Comparison of ENCODE assay signal across 1 cellular context in the genomic region with DNA sequence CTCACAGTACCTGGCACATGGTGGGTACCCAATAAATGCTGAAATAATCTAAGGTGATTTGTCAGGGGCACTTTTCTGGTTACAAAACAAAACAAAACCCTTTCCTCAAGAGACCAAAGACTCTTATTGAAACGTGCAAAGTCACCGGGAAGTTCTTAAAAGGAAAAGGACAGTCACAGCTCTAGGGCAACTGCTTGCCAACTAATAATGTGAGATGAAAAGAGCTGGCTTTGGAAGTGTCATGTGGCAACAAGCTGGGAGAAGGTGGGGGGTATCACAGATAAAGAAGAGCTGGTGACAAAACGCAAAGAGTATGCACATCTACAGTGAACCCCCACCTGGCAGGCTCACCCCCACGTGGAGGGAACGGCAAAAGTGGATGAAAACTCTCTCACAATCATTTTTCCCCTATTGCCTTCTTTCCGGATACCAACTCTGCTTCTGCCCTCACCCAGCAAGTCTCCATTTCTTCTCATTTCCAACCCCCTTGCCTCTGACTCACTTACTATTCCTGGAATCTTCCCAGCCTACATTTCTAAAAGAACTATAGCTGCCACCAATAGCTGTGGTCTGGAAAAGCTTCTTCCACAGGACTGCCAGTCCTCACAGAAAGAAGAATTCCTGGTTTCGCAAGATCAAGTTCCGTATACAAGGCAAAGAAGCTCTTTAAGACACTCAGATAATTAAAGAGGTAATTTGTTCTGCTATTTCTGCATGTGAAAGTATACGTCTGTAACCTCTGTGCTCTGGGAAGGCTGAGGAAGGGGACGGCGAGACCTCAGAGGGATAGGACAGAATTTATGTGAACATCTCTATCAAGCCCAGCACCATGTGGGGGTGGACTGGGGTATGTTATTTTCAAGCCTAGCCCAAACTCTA.
TF ChIP-seq lines count a peak whose summit lies in the region.

No MANE protein-coding gene starts in this region.

TF ChIP-seq in HepG2, 621 proteins besides CTCF, POLR2A, EP300 and RAD21:
- TF ChIP-seq KDM5A (IDR thresholded peaks at IDR 0.05; ENCODE audit: borderline replicate concordance, low read length) (no peak), NFYC (CRISPR knock-in tag; IDR thresholded peaks at IDR 0.05) (no peak), KAT7 (CRISPR knock-in tag; IDR thresholded peaks at IDR 0.05; ENCODE audit: borderline replicate concordance) (no peak), CAMTA2 (CRISPR knock-in tag; IDR thresholded peaks at IDR 0.05; ENCODE audit: borderline replicate concordance) (no peak), ZNF451 (CRISPR knock-in tag; IDR thresholded peaks at IDR 0.05) (no peak), HMG20A (CRISPR knock-in tag; IDR thresholded peaks at IDR 0.05; ENCODE audit: borderline replicate concordance) (no peak), NFIB (CRISPR knock-in tag; IDR thresholded peaks at IDR 0.05; ENCODE audit: borderline replicate concordance) (no peak), ZNF3 (CRISPR knock-in tag; IDR thresholded peaks at IDR 0.05) (no peak), ZFP41 (CRISPR knock-in tag; IDR thresholded peaks at IDR 0.05; ENCODE audit: borderline replicate concordance) (no peak), ZNF333 (CRISPR knock-in tag; IDR thresholded peaks at IDR 0.05; ENCODE audit: borderline replicate concordance) (no peak), RBM22 (optimal IDR thresholded peaks at IDR 0.05; ENCODE audit: low read length) (no peak), SMAD1 (CRISPR knock-in tag; IDR thresholded peaks at IDR 0.05; ENCODE audit: borderline replicate concordance, low read depth) (no peak), THYN1 (CRISPR knock-in tag; IDR thresholded peaks at IDR 0.05; ENCODE audit: borderline replicate concordance, low read depth) (no peak), HES4 (CRISPR knock-in tag; IDR thresholded peaks at IDR 0.05; ENCODE audit: borderline replicate concordance) (no peak), TBX3 (IDR thresholded peaks at IDR 0.05; ENCODE audit: borderline replicate concordance) (no peak)
- TF ChIP-seq, protein P1, sequence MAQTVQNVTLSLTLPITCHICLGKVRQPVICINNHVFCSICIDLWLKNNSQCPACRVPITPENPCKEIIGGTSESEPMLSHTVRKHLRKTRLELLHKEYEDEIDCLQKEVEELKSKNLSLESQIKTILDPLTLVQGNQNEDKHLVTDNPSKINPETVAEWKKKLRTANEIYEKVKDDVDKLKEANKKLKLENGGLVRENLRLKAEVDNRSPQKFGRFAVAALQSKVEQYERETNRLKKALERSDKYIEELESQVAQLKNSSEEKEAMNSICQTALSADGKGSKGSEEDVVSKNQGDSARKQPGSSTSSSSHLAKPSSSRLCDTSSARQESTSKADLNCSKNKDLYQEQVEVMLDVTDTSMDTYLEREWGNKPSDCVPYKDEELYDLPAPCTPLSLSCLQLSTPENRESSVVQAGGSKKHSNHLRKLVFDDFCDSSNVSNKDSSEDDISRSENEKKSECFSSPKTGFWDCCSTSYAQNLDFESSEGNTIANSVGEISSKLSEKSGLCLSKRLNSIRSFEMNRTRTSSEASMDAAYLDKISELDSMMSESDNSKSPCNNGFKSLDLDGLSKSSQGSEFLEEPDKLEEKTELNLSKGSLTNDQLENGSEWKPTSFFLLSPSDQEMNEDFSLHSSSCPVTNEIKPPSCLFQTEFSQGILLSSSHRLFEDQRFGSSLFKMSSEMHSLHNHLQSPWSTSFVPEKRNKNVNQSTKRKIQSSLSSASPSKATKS (CRISPR knock-in tag; IDR thresholded peaks at IDR 0.05), result no peak
- TF ChIP-seq, protein P2, sequence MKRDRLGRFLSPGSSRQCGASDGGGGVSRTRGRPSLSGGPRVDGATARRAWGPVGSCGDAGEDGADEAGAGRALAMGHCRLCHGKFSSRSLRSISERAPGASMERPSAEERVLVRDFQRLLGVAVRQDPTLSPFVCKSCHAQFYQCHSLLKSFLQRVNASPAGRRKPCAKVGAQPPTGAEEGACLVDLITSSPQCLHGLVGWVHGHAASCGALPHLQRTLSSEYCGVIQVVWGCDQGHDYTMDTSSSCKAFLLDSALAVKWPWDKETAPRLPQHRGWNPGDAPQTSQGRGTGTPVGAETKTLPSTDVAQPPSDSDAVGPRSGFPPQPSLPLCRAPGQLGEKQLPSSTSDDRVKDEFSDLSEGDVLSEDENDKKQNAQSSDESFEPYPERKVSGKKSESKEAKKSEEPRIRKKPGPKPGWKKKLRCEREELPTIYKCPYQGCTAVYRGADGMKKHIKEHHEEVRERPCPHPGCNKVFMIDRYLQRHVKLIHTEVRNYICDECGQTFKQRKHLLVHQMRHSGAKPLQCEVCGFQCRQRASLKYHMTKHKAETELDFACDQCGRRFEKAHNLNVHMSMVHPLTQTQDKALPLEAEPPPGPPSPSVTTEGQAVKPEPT (CRISPR knock-in tag; IDR thresholded peaks at IDR 0.05; ENCODE audit: low read depth), result no peak
- TF ChIP-seq, protein P3, sequence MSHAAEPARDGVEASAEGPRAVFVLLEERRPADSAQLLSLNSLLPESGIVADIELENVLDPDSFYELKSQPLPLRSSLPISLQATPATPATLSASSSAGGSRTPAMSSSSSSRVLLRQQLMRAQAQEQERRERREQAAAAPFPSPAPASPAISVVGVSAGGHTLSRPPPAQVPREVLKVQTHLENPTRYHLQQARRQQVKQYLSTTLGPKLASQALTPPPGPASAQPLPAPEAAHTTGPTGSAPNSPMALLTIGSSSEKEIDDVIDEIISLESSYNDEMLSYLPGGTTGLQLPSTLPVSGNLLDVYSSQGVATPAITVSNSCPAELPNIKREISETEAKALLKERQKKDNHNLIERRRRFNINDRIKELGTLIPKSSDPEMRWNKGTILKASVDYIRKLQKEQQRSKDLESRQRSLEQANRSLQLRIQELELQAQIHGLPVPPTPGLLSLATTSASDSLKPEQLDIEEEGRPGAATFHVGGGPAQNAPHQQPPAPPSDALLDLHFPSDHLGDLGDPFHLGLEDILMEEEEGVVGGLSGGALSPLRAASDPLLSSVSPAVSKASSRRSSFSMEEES (CRISPR knock-in tag; IDR thresholded peaks at IDR 0.05), result no peak
- TF ChIP-seq, protein P4, sequence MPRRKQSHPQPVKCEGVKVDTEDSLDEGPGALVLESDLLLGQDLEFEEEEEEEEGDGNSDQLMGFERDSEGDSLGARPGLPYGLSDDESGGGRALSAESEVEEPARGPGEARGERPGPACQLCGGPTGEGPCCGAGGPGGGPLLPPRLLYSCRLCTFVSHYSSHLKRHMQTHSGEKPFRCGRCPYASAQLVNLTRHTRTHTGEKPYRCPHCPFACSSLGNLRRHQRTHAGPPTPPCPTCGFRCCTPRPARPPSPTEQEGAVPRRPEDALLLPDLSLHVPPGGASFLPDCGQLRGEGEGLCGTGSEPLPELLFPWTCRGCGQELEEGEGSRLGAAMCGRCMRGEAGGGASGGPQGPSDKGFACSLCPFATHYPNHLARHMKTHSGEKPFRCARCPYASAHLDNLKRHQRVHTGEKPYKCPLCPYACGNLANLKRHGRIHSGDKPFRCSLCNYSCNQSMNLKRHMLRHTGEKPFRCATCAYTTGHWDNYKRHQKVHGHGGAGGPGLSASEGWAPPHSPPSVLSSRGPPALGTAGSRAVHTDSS (CRISPR knock-in tag; conservative IDR thresholded peaks at IDR 0.05), result no peak
